ENCODE assay signal across 2 cellular contexts in genomic region chr7:151124899-151125399, GRCh38.
TF ChIP-seq lines count a peak whose summit lies in the region.

No MANE protein-coding gene starts in this region.

TF ChIP-seq in GM23338, 12 proteins besides CTCF, POLR2A, EP300 and RAD21:
- no peak for TF ChIP-seq ETS1 (IDR thresholded peaks at IDR 0.05)
- TF ChIP-seq JUNB (IDR thresholded peaks at IDR 0.05; ENCODE audit: unreplicated experiment) = no peak
- TF ChIP-seq EZH2phosphoT487 (IDR thresholded peaks at IDR 0.05; ENCODE audit: unreplicated experiment) = no peak
- no peak for TF ChIP-seq ZNF114 (CRISPR knock-in tag; IDR thresholded peaks at IDR 0.05)
- no peak for TF ChIP-seq POLR2AphosphoS5 (IDR thresholded peaks at IDR 0.05; ENCODE audit: low read depth)
- TF ChIP-seq EZH2 (IDR thresholded peaks at IDR 0.05; ENCODE audit: low read depth, unreplicated experiment) = no peak
- no peak for TF ChIP-seq ZNF462 (CRISPR knock-in tag; IDR thresholded peaks at IDR 0.05)

TF ChIP-seq in GM12891, 5 proteins besides CTCF, POLR2A, EP300 and RAD21:
- TF ChIP-seq TAF1 (IDR thresholded peaks at IDR 0.05; ENCODE audit: low read depth, low read length) (no peak), POU2F2 (IDR thresholded peaks at IDR 0.05; ENCODE audit: low read depth, low read length) (no peak), POLR2AphosphoS5 (IDR thresholded peaks at IDR 0.05; ENCODE audit: low read depth, low read length) (no peak), PAX5 (IDR thresholded peaks at IDR 0.05; ENCODE audit: insufficient read depth, low read length, severe bottlenecking) (no peak), SPI1 (IDR thresholded peaks at IDR 0.05; ENCODE audit: low read depth, low read length) (no peak)
